Comparison of ENCODE assay signal across 7 cellular contexts in the genomic region with DNA sequence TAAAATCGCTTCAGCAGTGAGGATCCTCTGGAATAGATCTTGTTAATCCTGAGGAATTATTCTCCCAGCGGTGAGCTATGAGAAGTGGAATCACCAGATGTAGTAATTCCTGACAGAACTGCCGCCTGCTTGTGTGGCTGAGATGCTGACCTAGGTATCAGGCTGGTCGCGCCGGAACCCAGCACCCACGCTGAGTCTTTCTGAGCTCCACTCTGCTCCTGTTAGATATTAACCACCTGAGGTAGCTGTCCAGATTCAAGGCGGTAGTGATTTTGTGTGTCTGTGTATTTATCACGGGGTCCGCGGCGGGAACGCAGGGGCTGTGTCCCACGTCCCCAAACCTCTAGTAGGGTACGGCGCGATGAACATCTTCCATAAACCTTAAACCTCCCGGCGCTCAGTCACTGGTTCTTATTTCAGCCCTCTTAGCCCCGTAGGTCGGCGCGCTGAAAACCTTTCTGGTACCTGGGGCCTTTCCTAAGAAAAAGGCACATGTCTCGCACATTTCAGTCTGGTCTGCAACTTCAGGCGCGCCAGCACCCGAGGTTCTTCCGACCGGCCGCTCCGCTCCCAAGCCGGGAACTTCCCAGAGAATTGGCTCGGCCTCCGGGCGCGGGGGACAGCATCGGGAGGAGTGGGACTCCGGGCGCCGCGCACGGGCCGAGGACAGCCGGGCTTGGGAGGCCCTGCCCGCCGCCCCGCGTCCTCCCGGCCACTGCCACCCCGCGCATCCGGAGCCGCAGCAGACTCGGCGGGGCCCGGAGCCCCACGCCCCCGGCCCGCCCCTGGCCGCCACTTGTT. TPM values are rescaled to one million over a fixed set of nuclear protein-coding genes. Genes with fewer than 3 reads are reported as not detected.
DNase-seq lines count a peak whose midpoint lies in the region; ATAC-seq and TF ChIP-seq lines count a peak whose summit lies in the region.

No MANE protein-coding gene starts in this region.

- peaks cover 61% of the 10 kb centered on the region for H3K4me1 ChIP-seq in psoas muscle

- no peaks in the 10 kb centered on the region for H3K27me3 Mint-ChIP-seq in activated T-cell treated with anti-CD3 and anti-CD28 coated beads, Interleukin-2, amount 50 U/mL, for 4 hours (ENCODE audit: low read depth)

- H3K27me3 ChIP-seq in psoas muscle (ENCODE audit: insufficient read depth in 3 of 3, low read length in 2 of 3) = no peaks in the 10 kb centered on the region

- peak overlapping the region; percentile 93 for H3K4me3 ChIP-seq in psoas muscle

- WGBS in psoas muscle, 3 donors = 1 to 2% (median 1%) methylated on average over 48 to 60 of the region's 60 CpGs

- H3K9me3 ChIP-seq in psoas muscle = no peaks in the 10 kb centered on the region

- TF ChIP-seq POLR2A in GM18505 (IDR thresholded peaks at IDR 0.05; ENCODE audit: borderline replicate concordance, extremely low read depth, insufficient read depth, insufficient read length) = no peak

- peaks cover 8% of the 10 kb centered on the region for H3K36me3 Mint-ChIP-seq in activated T-cell treated with anti-CD3 and anti-CD28 coated beads, Interleukin-2, amount 50 U/mL, for 4 hours (ENCODE audit: insufficient read depth)

- peak overlapping the region; percentile 97 for H3K27ac ChIP-seq in psoas muscle

- peak; percentile 13 for ATAC-seq in GM19455 (IDR thresholded peaks at IDR 0.05; ENCODE audit: unreplicated experiment)
- ATAC-seq in activated T-cell treated with anti-CD3 and anti-CD28 coated beads, Interleukin-2, amount 50 U/mL, for 4 hours = peak; percentile 0 to 1
- peak in 1 of 4 donors; percentile 2 for ATAC-seq in psoas muscle
- ATAC-seq in GM18505 (IDR thresholded peaks at IDR 0.05; ENCODE audit: unreplicated experiment) = no peak

- no peaks in the 10 kb centered on the region for H3K9me3 Mint-ChIP-seq in activated T-cell treated with anti-CD3 and anti-CD28 coated beads, Interleukin-2, amount 50 U/mL, for 4 hours

- H3K4me1 Mint-ChIP-seq in activated T-cell treated with anti-CD3 and anti-CD28 coated beads, Interleukin-2, amount 50 U/mL, for 4 hours (ENCODE audit: low read depth) = peaks cover 48% of the 10 kb centered on the region

- peak; percentile 58 for DNase-seq in DMS153 treated with DMSO at 0.1 percent for 48 hours (lab: John Stamatoyannopoulos, UW; ENCODE audit: unreplicated experiment)
- DNase-seq in LHCN-M2 (ENCODE audit: low read depth) = peak; percentile 29
- peak; percentile 22 for DNase-seq in activated T-cell treated with anti-CD3 and anti-CD28 coated beads, Interleukin-2, amount 50 U/mL, for 4 hours
- DNase-seq in glomerular visceral epithelial cell (ENCODE audit: extremely low spot score) = peak; percentile 48
- no peak for DNase-seq in psoas muscle

- peaks cover 0 to 23% of the 10 kb centered on the region in 2 donors for H3K36me3 ChIP-seq in psoas muscle (ENCODE audit: insufficient read depth in 1 of 2, low read depth in 1 of 2)

- intact Hi-C loops in psoas muscle (cut with DNase I) = no loop called here

- TF ChIP-seq CTCF in psoas muscle (IDR thresholded peaks at IDR 0.05) = no peak

- H3K4me3 Mint-ChIP-seq in activated T-cell treated with anti-CD3 and anti-CD28 coated beads, Interleukin-2, amount 50 U/mL, for 4 hours = peak overlapping the region; percentile 89

RNA-seq across cellular contexts. Expression of a gene that starts 0.5 kb away (rescaled TPM):
- total RNA-seq in LHCN-M2 (2014; rRNA removed) (3.2 and 3.4 TPM in 2 replicates), psoas muscle (10 to 100 TPM in 3 of 4 donors, 1 to 10 TPM in 1; 7.2 to 12.6 (median 10.9) TPM)
- polyA plus RNA-seq in LHCN-M2 (2012) = 3.7 TPM
- 10 to 100 TPM; 22.8 to 26.1 (median 24.4) TPM for total RNA-seq in activated T-cell treated with anti-CD3 and anti-CD28 coated beads, Interleukin-2, amount 50 U/mL, for 4 hours
- polyA plus RNA-seq in psoas muscle = 1 to 10 TPM; 4.2 to 7.7 (median 6.4) TPM

RNA-seq across cellular contexts. Expression of a gene that starts 28.3 kb away (rescaled TPM):
- total RNA-seq in LHCN-M2 (2014; rRNA removed) (1.0 and 2.6 TPM in 2 replicates), psoas muscle (1,000 to 10,000 TPM in 2 of 4 donors, 100 to 1,000 TPM in 2; 788 to 1,374 (median 978) TPM)
- polyA plus RNA-seq in LHCN-M2 (2012) = 0.34 TPM
- total RNA-seq in activated T-cell treated with anti-CD3 and anti-CD28 coated beads, Interleukin-2, amount 50 U/mL, for 4 hours = 1 to 10 TPM; 2.9 to 6.3 (median 4.6) TPM
- polyA plus RNA-seq in psoas muscle = 100 to 1,000 TPM; 256 to 608 (median 529) TPM

RNA-seq across cellular contexts. Expression of a gene that starts 42.3 kb away (rescaled TPM):
- total RNA-seq in LHCN-M2 (2014; rRNA removed) = 13.2 and 18.4 TPM in 2 replicates
- polyA plus RNA-seq in LHCN-M2 (2012) = 15.2 TPM
- 10 to 100 TPM; 42.4 to 44.4 (median 44.3) TPM for total RNA-seq in activated T-cell treated with anti-CD3 and anti-CD28 coated beads, Interleukin-2, amount 50 U/mL, for 4 hours
- 100 to 1,000 TPM in 1 of 4 donors, 10 to 100 TPM in 3; 53.3 to 101 (median 78.7) TPM for total RNA-seq in psoas muscle
- polyA plus RNA-seq in psoas muscle = 10 to 100 TPM; 19.2 to 34.0 (median 26.2) TPM

RNA-seq across cellular contexts. Expression of a gene that starts 54.4 kb away (rescaled TPM):
- total RNA-seq in LHCN-M2 (2014; rRNA removed) (91.4 and 118 TPM in 2 replicates), psoas muscle (10 to 100 TPM in 3 of 4 donors, 1 to 10 TPM in 1; 9.5 to 10.8 (median 10.2) TPM)
- polyA plus RNA-seq in LHCN-M2 (2012) = 18.2 TPM
- total RNA-seq in activated T-cell treated with anti-CD3 and anti-CD28 coated beads, Interleukin-2, amount 50 U/mL, for 4 hours = 1 to 10 TPM; 7.5 to 9.7 (median 9.0) TPM
- polyA plus RNA-seq in psoas muscle = 1 to 10 TPM; 4.1 to 8.3 (median 6.0) TPM

RNA-seq across cellular contexts. Expression of a gene that starts 54.8 kb away (rescaled TPM):
- total RNA-seq in LHCN-M2 (2014; rRNA removed) (2.8 and 2.9 TPM in 2 replicates), psoas muscle (10 to 100 TPM in 3 of 4 donors, 1 to 10 TPM in 1; 9.9 to 28.8 (median 14.3) TPM)
- 2.2 TPM for polyA plus RNA-seq in LHCN-M2 (2012)
- total RNA-seq in activated T-cell treated with anti-CD3 and anti-CD28 coated beads, Interleukin-2, amount 50 U/mL, for 4 hours = 1 to 10 TPM; 6.3 to 6.9 (median 6.4) TPM
- polyA plus RNA-seq in psoas muscle = 10 to 100 TPM in 1 of 3 donors, 1 to 10 TPM in 2; 2.7 to 13.6 (median 4.1) TPM

Comparison
In these comparisons a context has a peak if more than half of its experiments do, and no peak if none do; other contexts are left out.
1. DNase-seq: peak in DMS153 treated with DMSO at 0.1 percent for 48 hours (single experiment), LHCN-M2 (single experiment), activated T-cell treated with anti-CD3 and anti-CD28 coated beads, Interleukin-2, amount 50 U/mL, for 4 hours (single experiment) and glomerular visceral epithelial cell (single experiment); none in psoas muscle (0 of 2).
2. RNA of a gene that starts 28.3 kb away (total RNA-seq): 788 to 1,374 TPM in psoas muscle; 2.9 to 6.3 TPM in activated T-cell treated with anti-CD3 and anti-CD28 coated beads, Interleukin-2, amount 50 U/mL, for 4 hours and 1.0 to 2.6 TPM in LHCN-M2; every median in the first group is over 100 times any median in the second.